19 cellular contexts compared by ENCODE assay signal in genomic region chr5:7824995-7825394, GRCh38. TPM values are rescaled to one million over a fixed set of nuclear protein-coding genes. Genes with fewer than 3 reads are reported as not detected.
"Had no signal": no experiment of that assay in that cellular context is flagged by ENCODE, and none has a peak within 500 bp of the region (broad histone marks: within the 10 kb centered on the region; RNA-seq: fewer than 3 reads in every experiment).

No MANE protein-coding gene starts in this region.

- H3K27ac ChIP-seq: coronary artery, heart left ventricle, neutrophil, right atrium auricular region had no signal

- H3K27me3 ChIP-seq: neutrophil, right atrium auricular region, uterus had no signal

- H3K4me2 ChIP-seq: smooth muscle cell had no signal

- ATAC-seq: heart left ventricle; left colon; left ventricle myocardium superior; naive thymus-derived CD4-positive, alpha-beta T cell had no signal

- H3K36me3 ChIP-seq: heart left ventricle, neutrophil, right atrium auricular region, uterus had no signal

- DNase-seq: effector CD4-positive, alpha-beta T cell; foreskin melanocyte; heart left ventricle; hippocampal formation; left colon; left ventricle myocardium superior; naive thymus-derived CD4-positive, alpha-beta T cell; nephron progenitor cell; stimulated activated CD4-positive, alpha-beta T cell treated with anti-CD3 and anti-CD28 coated beads, Interleukin-2, amount 100 ng/mL, for 48 hours; stimulated activated naive CD4-positive, alpha-beta T cell treated with Interleukin-2 at 50 U/mL for 16 hours; uterus had no signal

- H3K4me1 ChIP-seq: right atrium auricular region, uterus had no signal

- H3K9me3 ChIP-seq: heart left ventricle, neutrophil, right atrium auricular region, uterus had no signal

- H3K4me3 ChIP-seq: coronary artery, heart left ventricle, lung, right atrium auricular region, smooth muscle cell, uterus had no signal

RNA-seq across cellular contexts. Expression of gene CFAP90, which starts 25.9 kb away (rescaled TPM):
- total RNA-seq: dermis microvascular lymphatic vessel endothelial cell; heart left ventricle; kidney epithelial cell; left colon; left ventricle myocardium superior; mononuclear cell; naive thymus-derived CD4-positive, alpha-beta T cell; right atrium auricular region had no signal
- polyA plus RNA-seq: heart left ventricle had no signal
